ENCODE assay signal across 1 cellular context in the genomic region with DNA sequence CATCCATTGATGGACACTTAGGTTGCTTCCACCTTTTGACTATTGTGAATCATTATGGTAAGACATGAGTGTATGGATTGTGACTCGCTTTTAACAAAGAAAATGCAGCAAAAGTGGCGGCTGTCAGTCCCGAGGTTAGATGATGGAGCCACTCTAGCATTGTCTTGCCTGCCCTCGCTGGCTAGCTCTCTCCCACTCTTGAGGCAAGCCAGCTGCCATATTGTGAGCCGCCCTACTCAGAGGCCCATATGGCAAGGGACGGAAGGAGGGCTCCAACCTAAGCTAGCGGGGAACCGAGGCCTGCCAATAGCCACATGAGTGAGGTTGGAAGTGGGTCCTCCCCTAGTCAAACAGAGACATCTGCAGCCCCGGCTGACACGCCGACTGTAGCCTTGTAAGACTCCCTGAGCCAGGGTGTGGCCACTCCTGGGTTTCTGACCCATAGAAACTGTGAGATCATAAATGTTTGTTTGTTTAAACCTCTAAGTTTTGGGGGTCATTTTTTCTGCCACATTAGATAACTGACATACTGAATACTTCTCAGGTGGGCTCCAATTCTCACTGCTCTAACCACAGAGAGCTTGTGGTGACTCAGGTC.
TF ChIP-seq lines count a peak whose summit lies in the region.

No MANE protein-coding gene starts in this region.

TF ChIP-seq in GM12891, 5 proteins besides CTCF, POLR2A, EP300 and RAD21:
- TF ChIP-seq POLR2AphosphoS5 (IDR thresholded peaks at IDR 0.05; ENCODE audit: low read depth, low read length) (no peak), PAX5 (IDR thresholded peaks at IDR 0.05; ENCODE audit: insufficient read depth, low read length, severe bottlenecking) (no peak), TAF1 (IDR thresholded peaks at IDR 0.05; ENCODE audit: low read depth, low read length) (no peak), POU2F2 (IDR thresholded peaks at IDR 0.05; ENCODE audit: low read depth, low read length) (no peak), SPI1 (IDR thresholded peaks at IDR 0.05; ENCODE audit: low read depth, low read length) (no peak)
